In the genomic region with DNA sequence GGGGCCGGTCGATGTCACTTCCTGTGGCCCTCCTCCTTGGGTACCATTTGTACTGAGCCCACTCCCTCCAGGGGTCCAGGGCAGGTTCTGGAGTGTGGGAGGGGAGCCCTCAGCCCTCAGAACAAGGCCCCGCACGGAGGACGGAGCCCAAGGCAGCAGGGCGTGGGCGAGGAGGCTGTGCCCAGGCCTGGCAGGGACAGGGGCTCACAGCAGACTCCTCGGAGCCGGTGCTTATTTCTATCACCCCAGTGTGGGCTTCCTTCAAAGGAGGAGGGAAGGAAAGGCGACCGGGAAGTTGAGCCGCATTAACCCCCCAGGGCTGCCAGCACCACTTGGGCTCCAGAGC, we compare ENCODE assay signal across 18 cellular contexts.
"Had no signal": no experiment of that assay in that cellular context is flagged by ENCODE, and none has a peak within 500 bp of the region (broad histone marks: within the 10 kb centered on the region; RNA-seq: fewer than 3 reads in every experiment).

No MANE protein-coding gene starts in this region.

- ATAC-seq: activated CD8-positive, alpha-beta memory T cell treated with anti-CD3 and anti-CD28 coated beads, Interleukin-2, amount 10 ng/mL, durations not matched to agents 7 days and 5 days; left cardiac atrium; lower lobe of right lung had no signal

- H3K9me3 ChIP-seq: lower lobe of right lung, neutrophil had no signal

- H3K27ac ChIP-seq: lower lobe of right lung, neutrophil had no signal

- DNase-seq: activated CD4-positive, alpha-beta memory T cell treated with anti-CD3 and anti-CD28 coated beads for 36 hours; activated CD8-positive, alpha-beta memory T cell treated with anti-CD3 and anti-CD28 coated beads, Interleukin-2, amount 10 ng/mL, durations not matched to agents 7 days and 5 days; activated naive CD4-positive, alpha-beta T cell treated with anti-CD3 and anti-CD28 coated beads, Interleukin-2, amount 10 ng/mL, durations not matched to agents 7 days and 5 days; activated T-cell treated with anti-CD3 and anti-CD28 coated beads, Interleukin-2, amount 50 U/mL, for 1 hour; cortex of kidney; effector memory CD4-positive, alpha-beta T cell; foreskin melanocyte; immature natural killer cell; left cardiac atrium; lower lobe of right lung; midbrain; small intestine; stimulated activated CD4-positive, alpha-beta T cell treated with anti-CD3 and anti-CD28 coated beads, Interleukin-4, amount 100 ng/mL, for 24 hours; stimulated activated naive CD4-positive, alpha-beta T cell; T-helper 1 cell; T1000; trophoblast cell had no signal

- H3K4me3 ChIP-seq: lower lobe of right lung had no signal

- H3K36me3 ChIP-seq: lower lobe of right lung, neutrophil had no signal

- H3K27me3 ChIP-seq: neutrophil had no signal
